1 cellular context compared by ENCODE assay signal in the genomic region with DNA sequence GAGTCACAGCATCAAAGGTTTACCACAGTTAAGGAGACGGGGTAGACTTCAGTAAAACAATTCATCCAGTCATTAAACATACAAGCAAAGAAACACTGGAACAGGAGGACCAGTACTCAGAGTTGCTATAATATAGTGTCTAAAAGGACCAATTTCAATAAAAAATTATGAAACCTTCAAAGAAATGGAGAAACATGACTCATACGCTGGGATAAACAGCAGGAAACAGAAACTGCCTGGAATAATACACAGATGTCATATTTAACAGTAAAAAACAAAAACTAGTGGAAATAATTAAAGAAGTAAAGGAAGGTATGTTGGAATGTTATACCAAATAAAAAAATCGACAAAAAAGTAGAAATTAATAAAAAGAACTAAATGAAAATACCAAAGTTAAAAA.
TF ChIP-seq lines count a peak whose summit lies in the region.

No MANE protein-coding gene starts in this region.

TF ChIP-seq in SK-N-SH, 30 proteins besides CTCF, POLR2A, EP300 and RAD21:
- TF ChIP-seq RCOR1 (IDR thresholded peaks at IDR 0.05; ENCODE audit: low read length) (no peak), TAF1 (IDR thresholded peaks at IDR 0.05; ENCODE audit: borderline replicate concordance, low read depth, low read length) (no peak), JUND (IDR thresholded peaks at IDR 0.05) (0 out of 2 replicates have a peak, but pooled peaks have one; percentile 9)
